ENCODE assay signal across 20 cellular contexts in genomic region chr7:94401411-94401810, GRCh38. TPM values are rescaled to one million over a fixed set of nuclear protein-coding genes. Genes with fewer than 3 reads are reported as not detected.
DNase-seq lines count a peak whose midpoint lies in the region; ATAC-seq and TF ChIP-seq lines count a peak whose summit lies in the region.
"Had no signal": no experiment of that assay in that cellular context is flagged by ENCODE, and none has a peak within 500 bp of the region (broad histone marks: within the 10 kb centered on the region; RNA-seq: fewer than 3 reads in every experiment).

No MANE protein-coding gene starts in this region.

- intact Hi-C loops in ascending aorta (cut with DNase I), result no loop called here

- CTCF ChIA-PET in AG04449 (lab: Yijun Ruan, JAX), result interaction anchor here (0.8 to 13.3 kb wide), 4 partner anchors 9 to 108 kb away, joined by 4 to 545 read pairs (median 5); no protein-coding TSS in a partner anchor

- peaks cover 16% of the 10 kb centered on the region for H3K4me1 Mint-ChIP-seq in endodermal cell
- H3K4me1 Mint-ChIP-seq: activated naive CD8-positive, alpha-beta T cell treated with anti-CD3 and anti-CD28 coated beads, Interleukin-2, amount 50 U/mL, for 24 hours; CD14-positive monocyte had no signal

- H3K9me3 Mint-ChIP-seq in endodermal cell, result no peaks in the 10 kb centered on the region
- H3K9me3 Mint-ChIP-seq: activated CD4-positive, alpha-beta memory T cell treated with anti-CD3 and anti-CD28 coated beads for 36 hours; activated naive CD8-positive, alpha-beta T cell treated with anti-CD3 and anti-CD28 coated beads, Interleukin-2, amount 50 U/mL, for 24 hours; CD14-positive monocyte; dendritic cell treated with granulocyte-macrophage colony-stimulating factor and Interleukin-4, amounts not matched to agents 40 ng/mL and 50 ng/mL, for 4 days; H9 had no signal

- POLR2A ChIA-PET in AG04449 (lab: Yijun Ruan, JAX), result interaction anchor here (0.9 to 13.6 kb wide), 9 partner anchors 14 to 112 kb away, joined by 3 to 691 read pairs (median 6); no protein-coding TSS in a partner anchor

- no CpG with 5 or more reads among the region's 1 CpG for WGBS in endodermal cell (ENCODE audit: insufficient coverage in 1 of 2, insufficient read length in 1 of 2), 2 experiments

- H3K27ac ChIP-seq in ascending aorta, result peak overlapping the region; percentile 63 to 74
- H3K27ac ChIP-seq in endodermal cell (ENCODE audit: low read depth, low read length), result no peak overlapping the region
- H3K27ac ChIP-seq: prostate gland, spleen, thyroid gland had no signal

- no peaks in the 10 kb centered on the region for H3K27me3 Mint-ChIP-seq in endodermal cell (ENCODE audit: insufficient read depth)
- H3K27me3 Mint-ChIP-seq: dendritic cell treated with granulocyte-macrophage colony-stimulating factor and Interleukin-4, amounts not matched to agents 40 ng/mL and 50 ng/mL, for 4 days had no signal

- no peak overlapping the region for H3K9ac ChIP-seq in endodermal cell (ENCODE audit: extremely low read depth, low read length, poor library complexity, severe bottlenecking)

- H3K4me1 ChIP-seq in ascending aorta (peaks cover 0 to 74% of the 10 kb centered on the region in 2 donors), endodermal cell (ENCODE audit: control insufficient read depth, insufficient read depth, low read length) (peaks cover 5% of the 10 kb centered on the region)
- H3K4me1 ChIP-seq: prostate gland, thyroid gland had no signal

- no peaks in the 10 kb centered on the region for H3K27me3 ChIP-seq in ascending aorta
- no peaks in the 10 kb centered on the region for H3K27me3 ChIP-seq in endodermal cell (ENCODE audit: control insufficient read depth, insufficient read depth, low read length, poor library complexity, severe bottlenecking)
- H3K27me3 ChIP-seq: spleen, thyroid gland had no signal

- H3K9me3 ChIP-seq in ascending aorta (no peaks in the 10 kb centered on the region), endodermal cell (ENCODE audit: control insufficient read depth, low read length) (no peaks in the 10 kb centered on the region)
- H3K9me3 ChIP-seq: prostate gland, spleen, thyroid gland had no signal

- H3K4me3 Mint-ChIP-seq in endodermal cell, result no peak overlapping the region
- H3K4me3 Mint-ChIP-seq: activated CD4-positive, alpha-beta memory T cell treated with anti-CD3 and anti-CD28 coated beads for 36 hours; activated naive CD8-positive, alpha-beta T cell treated with anti-CD3 and anti-CD28 coated beads, Interleukin-2, amount 50 U/mL, for 24 hours; CD14-positive monocyte; dendritic cell treated with granulocyte-macrophage colony-stimulating factor and Interleukin-4, amounts not matched to agents 40 ng/mL and 50 ng/mL, for 4 days; H9 had no signal

- no peak for DNase-seq in AG04449 (ENCODE audit: low read depth, low spot score)
- DNase-seq in ascending aorta (ENCODE audit: low spot score in 2 of 2), result no peak
- peak; percentile 67 for DNase-seq in fibroblast of peridontal ligament (ENCODE audit: extremely low read depth)
- no peak for DNase-seq in skeletal muscle cell (ENCODE audit: low read depth)
- DNase-seq in endodermal cell, result no peak
- DNase-seq in RKO (ENCODE audit: low spot score), result no peak
- DNase-seq in activated naive CD4-positive, alpha-beta T cell treated with Interleukin-2 at 50 U/mL for 16 hours, result no peak
- DNase-seq: activated CD4-positive, alpha-beta memory T cell treated with anti-CD3 and anti-CD28 coated beads for 36 hours; activated naive CD8-positive, alpha-beta T cell treated with anti-CD3 and anti-CD28 coated beads, Interleukin-2, amount 50 U/mL, for 24 hours; H9; KG1; spleen; stimulated activated CD4-positive, alpha-beta T cell treated with anti-CD3 and anti-CD28 coated beads, Interleukin-4, amount 100 ng/mL, for 1 hour; stimulated activated naive CD4-positive, alpha-beta T cell; thyroid gland had no signal

- TF ChIP-seq CTCF in AG04449 (IDR thresholded peaks at IDR 0.05; ENCODE audit: insufficient read depth, low read length, missing control alignments) (no peak), ascending aorta (IDR thresholded peaks at IDR 0.05) (no peak), endodermal cell (conservative IDR thresholded peaks at IDR 0.05) (no peak)

- no peak overlapping the region for H3K27ac Mint-ChIP-seq in endodermal cell
- H3K27ac Mint-ChIP-seq: activated CD4-positive, alpha-beta memory T cell treated with anti-CD3 and anti-CD28 coated beads for 36 hours; activated naive CD8-positive, alpha-beta T cell treated with anti-CD3 and anti-CD28 coated beads, Interleukin-2, amount 50 U/mL, for 24 hours; CD14-positive monocyte; dendritic cell treated with granulocyte-macrophage colony-stimulating factor and Interleukin-4, amounts not matched to agents 40 ng/mL and 50 ng/mL, for 4 days; H9 had no signal

- H3K4me3 ChIP-seq in AG04449 (ENCODE audit: low read depth, low read length), result peak overlapping the region; percentile 73
- H3K4me3 ChIP-seq in ascending aorta, result peak overlapping the region in 1 of 2 donors; percentile 80
- H3K4me3 ChIP-seq in skeletal muscle cell (ENCODE audit: low read depth, low read length), result peak overlapping the region; percentile 68
- no peak overlapping the region for H3K4me3 ChIP-seq in endodermal cell (ENCODE audit: low read length)
- H3K4me3 ChIP-seq: prostate gland, spleen, thyroid gland had no signal

- H3K36me3 ChIP-seq in ascending aorta (peaks cover 65 to 85% of the 10 kb centered on the region in 2 donors), endodermal cell (ENCODE audit: control insufficient read depth, insufficient read depth, low read length) (no peaks in the 10 kb centered on the region)
- H3K36me3 ChIP-seq: prostate gland had no signal

- ATAC-seq in HG03039 (IDR thresholded peaks at IDR 0.05; ENCODE audit: unreplicated experiment), result no peak
- ATAC-seq: activated naive CD8-positive, alpha-beta T cell treated with anti-CD3 and anti-CD28 coated beads, Interleukin-2, amount 50 U/mL, for 24 hours had no signal

- peaks cover 2% of the 10 kb centered on the region for H3K36me3 Mint-ChIP-seq in endodermal cell (ENCODE audit: low read depth)
- H3K36me3 Mint-ChIP-seq: activated CD4-positive, alpha-beta memory T cell treated with anti-CD3 and anti-CD28 coated beads for 36 hours; CD14-positive monocyte had no signal

RNA-seq across cellular contexts. Expression of gene COL1A2, which starts 6.7 kb away (rescaled TPM):
- total RNA-seq in ascending aorta (692 TPM), endodermal cell (10 to 100 TPM; 42.2 to 99.7 TPM)
- 251 TPM for polyA plus RNA-seq in endodermal cell (2013, experiment 1 of 2)
- 245 TPM for polyA plus RNA-seq in endodermal cell (2013, experiment 2 of 2)
- total RNA-seq: activated CD4-positive, alpha-beta memory T cell treated with anti-CD3 and anti-CD28 coated beads for 36 hours; OCI-LY7 had no signal
- polyA plus RNA-seq: CD14-positive monocyte had no signal
